8 cellular contexts compared by ENCODE assay signal in the genomic region with DNA sequence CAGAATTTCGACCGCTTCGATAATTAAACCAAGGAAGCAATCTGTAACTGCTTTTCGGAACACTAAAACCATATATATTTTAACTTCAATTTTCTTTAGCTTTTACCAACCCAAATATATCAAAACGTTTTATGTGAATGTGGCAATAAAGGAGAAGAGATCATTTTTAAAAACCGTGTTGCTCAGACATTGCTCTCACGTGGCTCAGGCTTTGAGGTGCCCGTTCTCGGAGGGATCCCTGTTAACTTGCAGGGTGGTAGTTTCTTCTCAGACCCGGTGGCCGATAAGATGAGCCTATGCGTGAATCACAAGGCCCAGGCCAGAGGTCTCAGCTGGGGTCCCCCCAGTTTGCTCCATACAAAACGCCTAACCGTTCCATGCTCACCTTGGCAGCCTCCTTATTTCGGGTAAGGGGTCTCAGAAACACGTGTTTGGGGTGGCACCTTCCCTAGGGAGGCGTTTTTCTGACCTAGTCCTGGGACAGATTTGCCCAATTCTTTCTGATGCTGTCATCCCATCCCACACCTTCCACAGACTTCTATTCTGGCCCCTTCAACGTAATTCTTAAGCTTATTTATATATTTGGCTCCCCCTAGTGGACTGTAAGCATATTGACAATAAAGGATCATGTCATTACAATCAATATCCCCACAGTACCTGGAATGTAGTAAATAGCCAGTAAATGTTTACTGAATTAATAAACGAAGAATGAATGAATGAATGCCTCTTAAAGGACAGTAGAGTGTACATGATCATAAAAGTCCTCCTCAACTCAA. TPM values are rescaled to one million over a fixed set of nuclear protein-coding genes. Genes with fewer than 3 reads are reported as not detected.
DNase-seq lines count a peak whose midpoint lies in the region; ATAC-seq and TF ChIP-seq lines count a peak whose summit lies in the region.

No MANE protein-coding gene starts in this region.

- no peaks in the 10 kb centered on the region for H3K36me3 ChIP-seq in HEK293 (ENCODE audit: control insufficient read depth in 2 of 2, insufficient read depth in 1 of 2, low read length in 2 of 2)
- H3K36me3 ChIP-seq in endocrine pancreas (ENCODE audit: control insufficient read depth, insufficient read depth, low read length), result no peaks in the 10 kb centered on the region
- H3K36me3 ChIP-seq in mesenchymal stem cell (ENCODE audit: control insufficient read depth in 1 of 2, insufficient read depth in 2 of 2, low read depth in 1 of 2, low read length in 2 of 2), result no peaks in the 10 kb centered on the region
- H3K36me3 ChIP-seq in thoracic aorta, result no peaks in the 10 kb centered on the region

- H3K79me1 ChIP-seq in mesenchymal stem cell (replicated peaks; ENCODE audit: low read length, poor library complexity, severe bottlenecking), result no peaks in the 10 kb centered on the region

- H2AFZ ChIP-seq in mesenchymal stem cell (ENCODE audit: low read depth, low read length), result no peak overlapping the region

- H2BK12ac ChIP-seq in mesenchymal stem cell (ENCODE audit: low read length in 2 of 2), result no peak overlapping the region

- H3K23ac ChIP-seq in mesenchymal stem cell (ENCODE audit: low read length in 2 of 2), result no peak overlapping the region

- POLR2A ChIA-PET in HEK293 (lab: Yijun Ruan, JAX), result interaction anchor here (0.5 to 0.8 kb wide), 2 partner anchors 224 to 1020 kb away, joined by 3 to 4 read pairs; no protein-coding TSS in a partner anchor

- H2BK15ac ChIP-seq in mesenchymal stem cell (ENCODE audit: low read depth, poor library complexity, severe bottlenecking), result no peak overlapping the region

- no peak overlapping the region for H2BK120ac ChIP-seq in mesenchymal stem cell (ENCODE audit: low read depth, low read length)

- no peak overlapping the region for H3K27ac ChIP-seq in HEK293 (ENCODE audit: extremely low read depth, low read depth, low read length)
- no peak overlapping the region for H3K27ac ChIP-seq in mesenchymal stem cell (ENCODE audit: low read length, poor library complexity, severe bottlenecking)
- H3K27ac ChIP-seq in thoracic aorta, result peak overlapping the region; percentile 71 to 75

- H2AK5ac ChIP-seq in mesenchymal stem cell (ENCODE audit: low read length, severe bottlenecking), result no peak overlapping the region

- peak; percentile 45 for ATAC-seq in thoracic aorta (ENCODE audit: insufficient number of reproducible peaks, low FRiP score, low read depth)
- no peak for ATAC-seq in HG02870 (IDR thresholded peaks at IDR 0.05; ENCODE audit: unreplicated experiment)

- no peak overlapping the region for H4K91ac ChIP-seq in mesenchymal stem cell (ENCODE audit: low read length)

- CTCF ChIA-PET in HEK293 (lab: Yijun Ruan, JAX), result interaction anchor here (0.5 to 3.5 kb wide), 68 partner anchors 9 to 1063 kb away, joined by 3 to 25 read pairs (median 4); no protein-coding TSS in a partner anchor

- no peaks in the 10 kb centered on the region for H3K9me3 ChIP-seq in HEK293 (ENCODE audit: control insufficient read depth, insufficient read depth, low read depth, low read length)
- no peaks in the 10 kb centered on the region for H3K9me3 ChIP-seq in endocrine pancreas (ENCODE audit: control insufficient read depth, low read length)
- H3K9me3 ChIP-seq in mesenchymal stem cell (ENCODE audit: control insufficient read depth, low read length), result no peaks in the 10 kb centered on the region
- no peaks in the 10 kb centered on the region for H3K9me3 ChIP-seq in thoracic aorta

- H3K9ac ChIP-seq in endocrine pancreas (ENCODE audit: control insufficient read depth, insufficient read depth, low read length) (peak overlapping the region; percentile 39), mesenchymal stem cell (ENCODE audit: low read length) (peak overlapping the region; percentile 85)

- 59% methylated on average over 17 of the region's 19 CpGs for WGBS in mesenchymal stem cell

- TF ChIP-seq CTCF in HEK293 (tag by site-specific recombination; IDR thresholded peaks at IDR 0.05) (peak; percentile 42; the same call in 1 of the 2 replicates), thoracic aorta (IDR thresholded peaks at IDR 0.05) (peak; percentile 70)

- no peak overlapping the region for H3K4me2 ChIP-seq in mesenchymal stem cell (ENCODE audit: low read length, poor library complexity, severe bottlenecking)

- H3K4me1 ChIP-seq in HEK293 (ENCODE audit: control insufficient read depth, insufficient read depth, low read length) (no peaks in the 10 kb centered on the region), endocrine pancreas (ENCODE audit: control insufficient read depth, insufficient read depth, low read length) (no peaks in the 10 kb centered on the region), mesenchymal stem cell (ENCODE audit: control insufficient read depth, insufficient read depth, low read depth, low read length) (peaks cover 2% of the 10 kb centered on the region), thoracic aorta (ENCODE audit: control insufficient read depth in 1 of 2, low read depth in 2 of 2) (peaks cover 3 to 12% of the 10 kb centered on the region in 2 donors)

- no peak overlapping the region for H4K8ac ChIP-seq in mesenchymal stem cell (ENCODE audit: low read length)

- H2BK5ac ChIP-seq in mesenchymal stem cell (ENCODE audit: low read depth, low read length, poor library complexity, severe bottlenecking), result no peak overlapping the region

- no peak overlapping the region for H3K4me3 ChIP-seq in HEK293 (ENCODE audit: low read depth, low read length)
- no peak overlapping the region for H3K4me3 ChIP-seq in endocrine pancreas (ENCODE audit: control insufficient read depth, insufficient read depth, low read length)
- H3K4me3 ChIP-seq in mesenchymal stem cell (ENCODE audit: insufficient read depth in 1 of 2, low read depth in 1 of 2, low read length in 2 of 2), result peak overlapping the region in 1 of 2 experiments; percentile 71
- peak overlapping the region; percentile 71 for H3K4me3 ChIP-seq in thoracic aorta

- H3K27me3 ChIP-seq in endocrine pancreas (ENCODE audit: control insufficient read depth, insufficient read depth, low read length) (no peaks in the 10 kb centered on the region), mesenchymal stem cell (ENCODE audit: control insufficient read depth in 1 of 2, insufficient read depth in 1 of 2, low read length in 2 of 2) (peaks cover 8 to 9% of the 10 kb centered on the region in 2 experiments), thoracic aorta (replicated peaks; ENCODE audit: insufficient read depth) (no peaks in the 10 kb centered on the region)

- H3K14ac ChIP-seq in mesenchymal stem cell (ENCODE audit: low read length in 2 of 2), result no peak overlapping the region

- H3K4ac ChIP-seq in mesenchymal stem cell (ENCODE audit: low read depth in 1 of 2, low read length in 2 of 2), result no peak overlapping the region

- DNase-seq in D341Med (ENCODE audit: low spot score) (peak; percentile 50), NCI-H2171 treated with DMSO at 0.1 percent for 48 hours (lab: John Stamatoyannopoulos, UW) (peak; percentile 76), mesenchymal stem cell (peak; percentile 63), thoracic aorta (ENCODE audit: low spot score) (no peak)
- peak; percentile 35 for DNase-seq in activated CD4-positive, CD25-positive, alpha-beta regulatory T cell treated with anti-CD3 and anti-CD28 coated beads, Interleukin-2, amount 50 U/mL, for 72 hours

- H3K18ac ChIP-seq in mesenchymal stem cell (ENCODE audit: low read depth in 1 of 2, low read length in 2 of 2), result no peak overlapping the region

TF ChIP-seq in HEK293, 187 proteins besides CTCF, POLR2A, EP300 and RAD21 (continues in another document):
- TF ChIP-seq ZXDB (tag by site-specific recombination; IDR thresholded peaks at IDR 0.05) (no peak), ZNF10 (tag by site-specific recombination; IDR thresholded peaks at IDR 0.05) (peak; percentile 78), KLF8 (tag by site-specific recombination; IDR thresholded peaks at IDR 0.05) (no peak), ZNF24 (tag by site-specific recombination; IDR thresholded peaks at IDR 0.05) (no peak), PATZ1 (tag by site-specific recombination; IDR thresholded peaks at IDR 0.05) (0 out of 2 replicates have a peak, but pooled peaks have one; percentile 12), ATF2 (tag by site-specific recombination; IDR thresholded peaks at IDR 0.05; ENCODE audit: low read depth) (peak; percentile 77), ZNF114 (tag by site-specific recombination; IDR thresholded peaks at IDR 0.05) (no peak), TRIM28 (IDR thresholded peaks at IDR 0.05; ENCODE audit: borderline replicate concordance, low read length) (no peak), ZNF184 (tag by site-specific recombination; IDR thresholded peaks at IDR 0.05) (no peak), TCF7L2 (IDR thresholded peaks at IDR 0.05; ENCODE audit: borderline replicate concordance, low read depth, low read length) (no peak), ZNF785 (tag by site-specific recombination; IDR thresholded peaks at IDR 0.05) (no peak), SALL2 (tag by site-specific recombination; IDR thresholded peaks at IDR 0.05; ENCODE audit: borderline replicate concordance) (no peak)

RNA-seq across cellular contexts. Expression of gene THBS4, which starts 48.2 kb away (rescaled TPM):
- polyA plus RNA-seq in mesenchymal stem cell (2013, experiment 1 of 2), result 0.26 TPM
- 0.12 TPM for polyA plus RNA-seq in mesenchymal stem cell (2013, experiment 2 of 2)
- 10 to 100 TPM in 1 of 2 donors, 1 to 10 TPM in 1; 7.2 to 13.5 TPM for total RNA-seq in thoracic aorta

Comparison
In these comparisons a context has a peak if more than half of its experiments do, and no peak if none do; other contexts are left out.
1. H3K27ac ChIP-seq: peak in thoracic aorta (2 of 2); none in HEK293 (single experiment) and mesenchymal stem cell (single experiment).